15 cellular contexts compared by ENCODE assay signal in genomic region chr1:226310637-226311195, GRCh38. TPM values are rescaled to one million over a fixed set of nuclear protein-coding genes. Genes with fewer than 3 reads are reported as not detected.
DNase-seq lines count a peak whose midpoint lies in the region; FAIRE-seq and TF ChIP-seq lines count a peak whose summit lies in the region.
"Had no signal": no experiment of that assay in that cellular context is flagged by ENCODE, and none has a peak within 500 bp of the region (broad histone marks: within the 10 kb centered on the region; RNA-seq: fewer than 3 reads in every experiment).

No MANE protein-coding gene starts in this region.

- peaks cover 26% of the 10 kb centered on the region for H3K4me1 Mint-ChIP-seq in activated CD4-positive, alpha-beta T cell treated with anti-CD3 and anti-CD28 coated beads, Interleukin-2, amount 10 ng/mL, durations not matched to agents 24 days and 14 days
- H3K4me1 Mint-ChIP-seq in endothelial cell (ENCODE audit: unreplicated experiment), result peaks cover 7% of the 10 kb centered on the region

- H3K27me3 Mint-ChIP-seq in activated CD4-positive, alpha-beta T cell treated with anti-CD3 and anti-CD28 coated beads, Interleukin-2, amount 10 ng/mL, durations not matched to agents 24 days and 14 days, result peaks cover 34% of the 10 kb centered on the region
- H3K27me3 Mint-ChIP-seq in endothelial cell (ENCODE audit: unreplicated experiment), result no peaks in the 10 kb centered on the region

- no peak for TF ChIP-seq CTCF in NB4 (IDR thresholded peaks at IDR 0.05; ENCODE audit: low read depth, low read length)
- no peak for TF ChIP-seq CTCF in endothelial cell (IDR thresholded peaks at IDR 0.05; ENCODE audit: unreplicated experiment)

- peak overlapping the region; percentile 84 for H3K4me3 Mint-ChIP-seq in activated CD4-positive, alpha-beta T cell treated with anti-CD3 and anti-CD28 coated beads, Interleukin-2, amount 10 ng/mL, durations not matched to agents 24 days and 14 days
- no peak overlapping the region for H3K4me3 Mint-ChIP-seq in endothelial cell (ENCODE audit: unreplicated experiment)

- H3K9me3 Mint-ChIP-seq in activated CD4-positive, alpha-beta T cell treated with anti-CD3 and anti-CD28 coated beads, Interleukin-2, amount 10 ng/mL, durations not matched to agents 24 days and 14 days, result peaks cover 4% of the 10 kb centered on the region
- no peaks in the 10 kb centered on the region for H3K9me3 Mint-ChIP-seq in endothelial cell (ENCODE audit: unreplicated experiment)

- H3K4me1 ChIP-seq in duodenal mucosa (ENCODE audit: control insufficient read depth in 1 of 2, insufficient read depth in 2 of 2, low read length in 2 of 2) (peaks cover 27 to 29% of the 10 kb centered on the region in 2 donors), small intestine (ENCODE audit: control insufficient read depth in 2 of 2, insufficient read depth in 1 of 2, low read depth in 1 of 2, low read length in 1 of 2) (peaks cover 0 to 5% of the 10 kb centered on the region in 2 donors)
- H3K4me1 ChIP-seq: prostate gland had no signal

- peak overlapping the region in 1 of 2 donors; percentile 23 for H3K9ac ChIP-seq in duodenal mucosa (ENCODE audit: low read depth in 1 of 2, low read length in 2 of 2)

- no peaks in the 10 kb centered on the region for H3K27me3 ChIP-seq in duodenal mucosa (ENCODE audit: control insufficient read depth in 1 of 2, insufficient read depth in 2 of 2, low read length in 2 of 2)
- no peaks in the 10 kb centered on the region for H3K27me3 ChIP-seq in small intestine (ENCODE audit: control insufficient read depth in 2 of 2, insufficient read depth in 2 of 2, low read length in 2 of 2)

- intact Hi-C loops in activated CD4-positive, alpha-beta T cell treated with anti-CD3 and anti-CD28 coated beads, Interleukin-2, amount 10 ng/mL, durations not matched to agents 24 days and 14 days (cut with micrococcal nuclease), result no loop called here

- H3K36me3 Mint-ChIP-seq in activated CD4-positive, alpha-beta T cell treated with anti-CD3 and anti-CD28 coated beads, Interleukin-2, amount 10 ng/mL, durations not matched to agents 24 days and 14 days (ENCODE audit: low read depth), result no peaks in the 10 kb centered on the region
- no peaks in the 10 kb centered on the region for H3K36me3 Mint-ChIP-seq in endothelial cell (ENCODE audit: low read depth, unreplicated experiment)

- H3K36me3 ChIP-seq in duodenal mucosa (ENCODE audit: control insufficient read depth in 1 of 2, insufficient read depth in 2 of 2, low read length in 2 of 2) (no peaks in the 10 kb centered on the region), small intestine (ENCODE audit: control insufficient read depth in 2 of 2, insufficient read depth in 2 of 2, low read length in 2 of 2) (no peaks in the 10 kb centered on the region)
- H3K36me3 ChIP-seq: left ventricle myocardium inferior, prostate gland had no signal

- DNase-seq in activated CD4-positive, alpha-beta T cell treated with anti-CD3 and anti-CD28 coated beads, Interleukin-2, amount 10 ng/mL, durations not matched to agents 24 days and 14 days, result no peak
- DNase-seq in activated CD4-positive, alpha-beta T cell treated with anti-CD3 and anti-CD28 coated beads for 1 hour, result no peak
- DNase-seq in NB4 (ENCODE audit: low read depth) (peak; percentile 31), small intestine (peak; percentile 95), dedifferentiated amniotic fluid mesenchymal stem cell (ENCODE audit: extremely low spot score) (no peak), endothelial cell (ENCODE audit: low spot score) (no peak), NCI-H345 treated with DMSO at 0.1 percent for 48 hours (lab: John Stamatoyannopoulos, UW; ENCODE audit: unreplicated experiment) (no peak)
- DNase-seq: effector CD8-positive, alpha-beta T cell; left ventricle myocardium inferior; NCI-H2081; stimulated activated CD4-positive, alpha-beta T cell treated with anti-CD3 and anti-CD28 coated beads, Interleukin-4, amount 100 ng/mL, for 24 hours had no signal

- TF ChIP-seq POLR2A in NB4 (IDR thresholded peaks at IDR 0.05; ENCODE audit: extremely low read depth, insufficient read length), result no peak

- H3K9me3 ChIP-seq in duodenal mucosa (ENCODE audit: control insufficient read depth in 1 of 2, low read length in 2 of 2) (no peaks in the 10 kb centered on the region), small intestine (ENCODE audit: control insufficient read depth, low read depth) (no peaks in the 10 kb centered on the region)
- H3K9me3 ChIP-seq: left ventricle myocardium inferior, prostate gland had no signal

- 24 to 55% (median 34%) methylated on average over 2 of the region's 2 CpGs for WGBS in small intestine, 3 donors

- H3K27ac ChIP-seq in duodenal mucosa (ENCODE audit: low read depth, low read length) (peak overlapping the region; percentile 27), small intestine (ENCODE audit: low read depth in 1 of 2, low read length in 1 of 2) (peak overlapping the region; percentile 36 to 57)
- H3K27ac ChIP-seq: prostate gland had no signal

- no peak for FAIRE-seq in small intestine (lab: Jason Lieb, UNC)
- FAIRE-seq: A204.1, RCC 7860 had no signal

- no peak overlapping the region for H3K4me3 ChIP-seq in NB4 (ENCODE audit: low read depth, low read length)
- peak overlapping the region in 1 of 2 donors; percentile 74 for H3K4me3 ChIP-seq in duodenal mucosa (ENCODE audit: low read depth in 1 of 2, low read length in 2 of 2)
- no peak overlapping the region for H3K4me3 ChIP-seq in small intestine (ENCODE audit: low read depth in 1 of 2, low read length in 2 of 2)
- H3K4me3 ChIP-seq: prostate gland had no signal

- no peak overlapping the region for H3K27ac Mint-ChIP-seq in activated CD4-positive, alpha-beta T cell treated with anti-CD3 and anti-CD28 coated beads, Interleukin-2, amount 10 ng/mL, durations not matched to agents 24 days and 14 days
- H3K27ac Mint-ChIP-seq in endothelial cell (ENCODE audit: unreplicated experiment), result no peak overlapping the region

RNA-seq across cellular contexts. Expression of gene LIN9, which starts 1.8 kb away (rescaled TPM):
- 10.5 and 13.8 TPM in 2 replicates for total RNA-seq in activated CD4-positive, alpha-beta T cell treated with anti-CD3 and anti-CD28 coated beads, Interleukin-2, amount 10 ng/mL, durations not matched to agents 24 days and 14 days
- 1 to 10 TPM; 1.8 to 4.9 (median 2.4) TPM for polyA plus RNA-seq in small intestine
- total RNA-seq in endothelial cell (ENCODE audit: unreplicated experiment), result 4.6 TPM

Comparison
In these comparisons a context has a peak if more than half of its experiments do, and no peak if none do; other contexts are left out.
1. DNase-seq: peak in NB4 (single experiment) and small intestine (single experiment); none in activated CD4-positive, alpha-beta T cell treated with anti-CD3 and anti-CD28 coated beads, Interleukin-2, amount 10 ng/mL, durations not matched to agents 24 days and 14 days (single experiment), activated CD4-positive, alpha-beta T cell treated with anti-CD3 and anti-CD28 coated beads for 1 hour (single experiment), dedifferentiated amniotic fluid mesenchymal stem cell (single experiment), endothelial cell (single experiment) and NCI-H345 treated with DMSO at 0.1 percent for 48 hours (single experiment).